In genomic region chr12:95859344-95859816, GRCh38 we compare ENCODE assay signal across 8 cellular contexts. TPM values are rescaled to one million over a fixed set of nuclear protein-coding genes. Genes with fewer than 3 reads are reported as not detected.
A peak's percentile ranks its signal among the peaks of the same experiment; 100 is the strongest.
DNase-seq lines count a peak whose midpoint lies in the region; ATAC-seq and TF ChIP-seq lines count a peak whose summit lies in the region.

No MANE protein-coding gene starts in this region.

- intact Hi-C loops in head of caudate nucleus (cut with DNase I) = no loop called here

- peaks cover 5% of the 10 kb centered on the region for H3K27me3 Mint-ChIP-seq in memory B cell

- H3K9me3 ChIP-seq in DOHH2 (ENCODE audit: control insufficient read depth, insufficient read depth, low read length) (no peaks in the 10 kb centered on the region), NT2/D1 (ENCODE audit: insufficient read depth, low read length) (peaks cover 19% of the 10 kb centered on the region)

- no peak for TF ChIP-seq CTCF in DOHH2 (IDR thresholded peaks at IDR 0.05; ENCODE audit: low read depth, low read length, poor library complexity, severe bottlenecking)

- H3K36me3 Mint-ChIP-seq in memory B cell = peaks cover 24% of the 10 kb centered on the region

- H3K27ac Mint-ChIP-seq in memory B cell = no peak overlapping the region

- peak overlapping the region; percentile 76 for H3K4me2 ChIP-seq in DOHH2 (ENCODE audit: low read length)

- peak overlapping the region; percentile 97 for H3K9ac ChIP-seq in NT2/D1 (ENCODE audit: insufficient read length, low read depth)

- H3K36me3 ChIP-seq in DOHH2 (ENCODE audit: control insufficient read depth, low read length) = peaks cover 49% of the 10 kb centered on the region
- H3K36me3 ChIP-seq in NT2/D1 (ENCODE audit: insufficient read depth, insufficient read length, low read length) = peaks cover 44% of the 10 kb centered on the region

- H3K27me3 ChIP-seq in DOHH2 (ENCODE audit: control insufficient read depth, low read length) = peaks cover 4% of the 10 kb centered on the region; the same call in 1 of the 2 replicates
- peaks cover 11% of the 10 kb centered on the region for H3K27me3 ChIP-seq in NT2/D1 (ENCODE audit: insufficient read depth, insufficient read length)

- no peak overlapping the region for H3K4me3 Mint-ChIP-seq in memory B cell

- peak overlapping the region; percentile 51 for H3K27ac ChIP-seq in DOHH2 (ENCODE audit: low read depth, low read length)

- peak; percentile 2 for ATAC-seq in memory B cell (ENCODE audit: low read depth)
- no peak for ATAC-seq in esophagus mucosa

- H3K4me1 ChIP-seq in DOHH2 (ENCODE audit: control insufficient read depth, low read length) (peaks cover 19% of the 10 kb centered on the region), NT2/D1 (ENCODE audit: insufficient read depth, insufficient read length) (no peaks in the 10 kb centered on the region)

- H3K9me3 Mint-ChIP-seq in memory B cell = no peaks in the 10 kb centered on the region

- H3F3A ChIP-seq in DOHH2 (ENCODE audit: control insufficient read depth, insufficient read depth) = no peaks in the 10 kb centered on the region

- no peaks in the 10 kb centered on the region; the same call in 1 of the 2 replicates for H4K20me1 ChIP-seq in DOHH2 (ENCODE audit: control insufficient read depth, insufficient read depth, low read depth, low read length)

- H3K4me3 ChIP-seq in DOHH2 (ENCODE audit: low read length) (peak overlapping the region; percentile 80), NT2/D1 (ENCODE audit: insufficient read length, low read depth) (peak overlapping the region; percentile 95)

- peaks cover 56% of the 10 kb centered on the region for H3K79me2 ChIP-seq in DOHH2 (ENCODE audit: control insufficient read depth, low read length)

- peaks cover 5% of the 10 kb centered on the region for H3K4me1 Mint-ChIP-seq in memory B cell

- no peaks in the 10 kb centered on the region for H3K9me2 ChIP-seq in DOHH2 (replicated peaks; ENCODE audit: control insufficient read depth, low read length)

- DNase-seq in HCEC 1CT (peak; percentile 29), NT2/D1 (ENCODE audit: low read depth, low spot score) (no peak), cerebellar cortex (ENCODE audit: low spot score) (peak; percentile 32), memory B cell (ENCODE audit: low spot score in 2 of 2) (no peak), head of caudate nucleus (no peak), OCI-M2 (lab: John Stamatoyannopoulos, UW; ENCODE audit: unreplicated experiment) (no peak)

RNA-seq across cellular contexts. Expression of gene SNRPF, which starts 0.6 kb away (rescaled TPM):
- total RNA-seq in esophagus mucosa = 33.6 TPM

Comparison
In these comparisons a context has a peak if more than half of its experiments do, and no peak if none do; other contexts are left out.
1. DNase-seq: peak in HCEC 1CT (single experiment) and cerebellar cortex (single experiment); none in NT2/D1 (single experiment), memory B cell (0 of 2), head of caudate nucleus (0 of 42) and OCI-M2 (single experiment).